In the genomic region with DNA sequence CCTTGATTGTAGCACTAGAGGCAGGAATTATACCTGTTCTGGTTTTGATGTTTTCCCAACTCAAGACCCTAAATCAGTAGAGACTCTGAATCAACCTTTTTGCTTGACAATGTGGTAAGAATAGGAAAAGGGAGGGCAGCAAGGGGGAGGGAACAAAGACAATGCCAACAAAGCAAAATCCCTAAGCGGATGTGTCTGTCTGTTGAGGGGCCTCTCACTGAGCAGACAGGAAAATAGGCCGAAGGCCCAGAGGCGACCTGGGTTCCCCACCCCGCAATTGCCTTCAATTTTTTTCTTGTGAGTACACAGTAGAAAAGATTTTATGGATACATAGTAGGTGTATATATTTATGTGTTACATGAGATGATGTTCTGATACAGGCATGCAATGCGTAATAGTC, we compare ENCODE assay signal across 17 cellular contexts.
DNase-seq lines count a peak whose midpoint lies in the region; ATAC-seq and TF ChIP-seq lines count a peak whose summit lies in the region.
"Had no signal": no experiment of that assay in that cellular context is flagged by ENCODE, and none has a peak within 500 bp of the region (broad histone marks: within the 10 kb centered on the region; RNA-seq: fewer than 3 reads in every experiment).

No MANE protein-coding gene starts in this region.

- peaks cover 72% of the 10 kb centered on the region for H3K4me1 ChIP-seq in HUES6 (ENCODE audit: control insufficient read depth, insufficient read depth, low read length)
- H3K4me1 ChIP-seq: breast epithelium had no signal

- intact Hi-C loops in CD4-positive, alpha-beta T cell (cut with DNase I, micrococcal nuclease): loop anchor here in 1 of 2 experiments (5.0 kb wide), 1 partner anchor 76 kb away; the partner anchor contains the start of gene MAP4K4

- H3K27ac Mint-ChIP-seq in CD4-positive, alpha-beta T cell: peak overlapping the region; percentile 81
- H3K27ac Mint-ChIP-seq in naive B cell: peak overlapping the region in 3 of 6 donors; percentile 9 to 77 (median 23)
- H3K27ac Mint-ChIP-seq: activated CD4-positive, alpha-beta T cell treated with anti-CD3 and anti-CD28 coated beads, Interleukin-2, amount 10 ng/mL, durations not matched to agents 7 days and 5 days had no signal

- no peak overlapping the region for H3K9ac ChIP-seq in HUES6 (ENCODE audit: low read length)

- ATAC-seq in CD4-positive, alpha-beta T cell (ENCODE audit: poor library complexity): peak; percentile 43
- ATAC-seq in naive B cell (ENCODE audit: low read depth in 2 of 2) (no peak), GM18868 (IDR thresholded peaks at IDR 0.05; ENCODE audit: unreplicated experiment) (no peak)
- ATAC-seq: esophagus mucosa, gastroesophageal sphincter, left lung had no signal

- no peak for DNase-seq in CD4-positive, alpha-beta T cell
- peak; percentile 53 for DNase-seq in dermis blood vessel endothelial cell
- DNase-seq in naive B cell: no peak
- DNase-seq in D341Med (ENCODE audit: low spot score): no peak
- DNase-seq in OCI-M1 (lab: John Stamatoyannopoulos, UW): no peak
- DNase-seq in stimulated activated CD4-positive, alpha-beta T cell treated with anti-CD3 and anti-CD28 coated beads, Interleukin-15, amount 100 ng/mL, for 24 hours: no peak
- DNase-seq: activated CD4-positive, alpha-beta T cell treated with anti-CD3 and anti-CD28 coated beads, Interleukin-2, amount 10 ng/mL, durations not matched to agents 7 days and 5 days; activated naive CD4-positive, alpha-beta T cell treated with anti-CD3 and anti-CD28 coated beads, Interleukin-2, amount 50 U/mL, for 16 hours; left lung; NCI-H524 treated with DMSO at 0.1 percent for 48 hours; right cardiac atrium; tibial artery had no signal

- H3K36me3 ChIP-seq in HUES6 (ENCODE audit: control insufficient read depth, insufficient read depth, low read length): no peaks in the 10 kb centered on the region
- H3K36me3 ChIP-seq: breast epithelium, gastroesophageal sphincter, left lung, tibial artery had no signal

- peak overlapping the region; percentile 59 for H3K4me3 Mint-ChIP-seq in CD4-positive, alpha-beta T cell
- peak overlapping the region in 6 of 8 donors; percentile 32 to 78 (median 44) for H3K4me3 Mint-ChIP-seq in naive B cell
- H3K4me3 Mint-ChIP-seq: activated CD4-positive, alpha-beta T cell treated with anti-CD3 and anti-CD28 coated beads, Interleukin-2, amount 10 ng/mL, durations not matched to agents 7 days and 5 days had no signal

- peaks cover 91% of the 10 kb centered on the region for H3K4me1 Mint-ChIP-seq in CD4-positive, alpha-beta T cell (ENCODE audit: low read depth)
- peaks cover 80 to 95% (median 86%) of the 10 kb centered on the region in 3 donors for H3K4me1 Mint-ChIP-seq in naive B cell

- H3K27ac ChIP-seq in CD4-positive, alpha-beta T cell (ENCODE audit: low read depth, low read length): no peak overlapping the region
- H3K27ac ChIP-seq in HUES6 (ENCODE audit: low read depth, low read length): peak overlapping the region; percentile 9; the same call in 1 of the 2 replicates
- H3K27ac ChIP-seq: breast epithelium, gastroesophageal sphincter, left lung, tibial artery had no signal

- H3K27me3 Mint-ChIP-seq in CD4-positive, alpha-beta T cell: no peaks in the 10 kb centered on the region
- H3K27me3 Mint-ChIP-seq in naive B cell: no peaks in the 10 kb centered on the region
- H3K27me3 Mint-ChIP-seq: activated CD4-positive, alpha-beta T cell treated with anti-CD3 and anti-CD28 coated beads, Interleukin-2, amount 10 ng/mL, durations not matched to agents 7 days and 5 days had no signal

- POLR2A ChIA-PET in CD4-positive, alpha-beta T cell (lab: Charles Lee): no interaction called here

- CTCF ChIA-PET in CD4-positive, alpha-beta T cell (lab: Charles Lee): no interaction called here

- H3K27me3 ChIP-seq in CD4-positive, alpha-beta T cell (ENCODE audit: control insufficient read depth, insufficient read depth, low read length): no peaks in the 10 kb centered on the region
- no peaks in the 10 kb centered on the region for H3K27me3 ChIP-seq in HUES6 (ENCODE audit: control insufficient read depth, insufficient read depth, low read length)
- H3K27me3 ChIP-seq: breast epithelium, gastroesophageal sphincter, left lung, tibial artery had no signal

- no peaks in the 10 kb centered on the region for H3K36me3 Mint-ChIP-seq in CD4-positive, alpha-beta T cell (ENCODE audit: low read depth)
- no peaks in the 10 kb centered on the region for H3K36me3 Mint-ChIP-seq in naive B cell

- H3K9me3 ChIP-seq in CD4-positive, alpha-beta T cell (ENCODE audit: control insufficient read depth, low read length): no peaks in the 10 kb centered on the region
- no peaks in the 10 kb centered on the region for H3K9me3 ChIP-seq in HUES6 (ENCODE audit: control insufficient read depth, insufficient read depth, low read depth, low read length)
- H3K9me3 ChIP-seq: breast epithelium, gastroesophageal sphincter, left lung, tibial artery had no signal

- no peak for TF ChIP-seq CTCF in CD4-positive, alpha-beta T cell (IDR thresholded peaks at IDR 0.05)

- no peak overlapping the region for H3K4me3 ChIP-seq in HUES6 (ENCODE audit: low read depth, low read length)
- H3K4me3 ChIP-seq: breast epithelium, gastroesophageal sphincter, left lung, tibial artery had no signal

- H3K9me3 Mint-ChIP-seq in CD4-positive, alpha-beta T cell: no peaks in the 10 kb centered on the region
- H3K9me3 Mint-ChIP-seq in naive B cell: no peaks in the 10 kb centered on the region
